In the genomic region with DNA sequence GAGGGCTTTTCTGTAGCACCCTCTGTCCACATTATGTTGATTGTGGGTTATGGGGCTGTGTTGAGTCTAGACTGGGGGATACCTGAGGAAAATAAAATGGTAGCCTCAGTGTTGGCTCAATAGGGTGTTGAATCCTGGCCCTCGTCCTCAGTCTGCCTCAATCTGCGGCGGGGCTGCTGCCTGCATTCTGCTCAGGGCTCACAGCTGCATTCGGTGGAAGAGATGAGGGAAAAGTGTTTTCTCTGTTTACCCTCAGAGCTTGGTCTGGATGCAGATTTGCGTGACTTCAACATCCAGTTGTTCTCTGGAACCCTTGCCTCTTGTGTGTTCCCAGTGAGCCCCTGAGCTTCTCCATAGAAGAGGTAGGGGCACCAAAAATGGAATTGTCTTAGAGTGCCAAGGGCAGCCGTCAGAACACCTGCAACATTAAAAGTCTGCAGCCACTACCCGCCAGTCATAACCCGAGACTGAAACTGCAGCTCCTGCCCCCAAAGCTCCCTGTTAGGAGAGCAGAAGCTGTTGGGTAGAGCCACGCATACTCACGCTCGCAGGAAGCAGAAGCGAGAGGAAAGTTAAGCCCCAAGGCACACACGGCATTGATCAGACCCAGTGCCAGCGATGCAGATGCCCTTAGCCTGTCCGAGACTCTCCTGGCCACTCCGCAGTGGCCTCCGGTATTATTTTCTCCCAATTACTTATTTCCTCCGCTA, we compare ENCODE assay signal across 1 cellular context.
TF ChIP-seq lines count a peak whose summit lies in the region.

No MANE protein-coding gene starts in this region.

TF ChIP-seq in H1, 55 proteins besides CTCF, POLR2A, EP300 and RAD21 (continued from another document):
- no peak for TF ChIP-seq PHF8 (conservative IDR thresholded peaks at IDR 0.05; ENCODE audit: low read depth, low read length)
- TF ChIP-seq NANOG (IDR thresholded peaks at IDR 0.05; ENCODE audit: insufficient read depth, low read depth, low read length, poor library complexity, severe bottlenecking) = no peak
- no peak for TF ChIP-seq ASH2L (IDR thresholded peaks at IDR 0.05; ENCODE audit: low read length)
- TF ChIP-seq JUND (IDR thresholded peaks at IDR 0.05; ENCODE audit: low read length) = no peak
- TF ChIP-seq SIN3A (conservative IDR thresholded peaks at IDR 0.05 in 1 of 2, IDR thresholded peaks at IDR 0.05 in 1 of 2; ENCODE audit: low read depth in 1 of 2, low read length in 2 of 2) = no peak
- TF ChIP-seq, protein P1, sequence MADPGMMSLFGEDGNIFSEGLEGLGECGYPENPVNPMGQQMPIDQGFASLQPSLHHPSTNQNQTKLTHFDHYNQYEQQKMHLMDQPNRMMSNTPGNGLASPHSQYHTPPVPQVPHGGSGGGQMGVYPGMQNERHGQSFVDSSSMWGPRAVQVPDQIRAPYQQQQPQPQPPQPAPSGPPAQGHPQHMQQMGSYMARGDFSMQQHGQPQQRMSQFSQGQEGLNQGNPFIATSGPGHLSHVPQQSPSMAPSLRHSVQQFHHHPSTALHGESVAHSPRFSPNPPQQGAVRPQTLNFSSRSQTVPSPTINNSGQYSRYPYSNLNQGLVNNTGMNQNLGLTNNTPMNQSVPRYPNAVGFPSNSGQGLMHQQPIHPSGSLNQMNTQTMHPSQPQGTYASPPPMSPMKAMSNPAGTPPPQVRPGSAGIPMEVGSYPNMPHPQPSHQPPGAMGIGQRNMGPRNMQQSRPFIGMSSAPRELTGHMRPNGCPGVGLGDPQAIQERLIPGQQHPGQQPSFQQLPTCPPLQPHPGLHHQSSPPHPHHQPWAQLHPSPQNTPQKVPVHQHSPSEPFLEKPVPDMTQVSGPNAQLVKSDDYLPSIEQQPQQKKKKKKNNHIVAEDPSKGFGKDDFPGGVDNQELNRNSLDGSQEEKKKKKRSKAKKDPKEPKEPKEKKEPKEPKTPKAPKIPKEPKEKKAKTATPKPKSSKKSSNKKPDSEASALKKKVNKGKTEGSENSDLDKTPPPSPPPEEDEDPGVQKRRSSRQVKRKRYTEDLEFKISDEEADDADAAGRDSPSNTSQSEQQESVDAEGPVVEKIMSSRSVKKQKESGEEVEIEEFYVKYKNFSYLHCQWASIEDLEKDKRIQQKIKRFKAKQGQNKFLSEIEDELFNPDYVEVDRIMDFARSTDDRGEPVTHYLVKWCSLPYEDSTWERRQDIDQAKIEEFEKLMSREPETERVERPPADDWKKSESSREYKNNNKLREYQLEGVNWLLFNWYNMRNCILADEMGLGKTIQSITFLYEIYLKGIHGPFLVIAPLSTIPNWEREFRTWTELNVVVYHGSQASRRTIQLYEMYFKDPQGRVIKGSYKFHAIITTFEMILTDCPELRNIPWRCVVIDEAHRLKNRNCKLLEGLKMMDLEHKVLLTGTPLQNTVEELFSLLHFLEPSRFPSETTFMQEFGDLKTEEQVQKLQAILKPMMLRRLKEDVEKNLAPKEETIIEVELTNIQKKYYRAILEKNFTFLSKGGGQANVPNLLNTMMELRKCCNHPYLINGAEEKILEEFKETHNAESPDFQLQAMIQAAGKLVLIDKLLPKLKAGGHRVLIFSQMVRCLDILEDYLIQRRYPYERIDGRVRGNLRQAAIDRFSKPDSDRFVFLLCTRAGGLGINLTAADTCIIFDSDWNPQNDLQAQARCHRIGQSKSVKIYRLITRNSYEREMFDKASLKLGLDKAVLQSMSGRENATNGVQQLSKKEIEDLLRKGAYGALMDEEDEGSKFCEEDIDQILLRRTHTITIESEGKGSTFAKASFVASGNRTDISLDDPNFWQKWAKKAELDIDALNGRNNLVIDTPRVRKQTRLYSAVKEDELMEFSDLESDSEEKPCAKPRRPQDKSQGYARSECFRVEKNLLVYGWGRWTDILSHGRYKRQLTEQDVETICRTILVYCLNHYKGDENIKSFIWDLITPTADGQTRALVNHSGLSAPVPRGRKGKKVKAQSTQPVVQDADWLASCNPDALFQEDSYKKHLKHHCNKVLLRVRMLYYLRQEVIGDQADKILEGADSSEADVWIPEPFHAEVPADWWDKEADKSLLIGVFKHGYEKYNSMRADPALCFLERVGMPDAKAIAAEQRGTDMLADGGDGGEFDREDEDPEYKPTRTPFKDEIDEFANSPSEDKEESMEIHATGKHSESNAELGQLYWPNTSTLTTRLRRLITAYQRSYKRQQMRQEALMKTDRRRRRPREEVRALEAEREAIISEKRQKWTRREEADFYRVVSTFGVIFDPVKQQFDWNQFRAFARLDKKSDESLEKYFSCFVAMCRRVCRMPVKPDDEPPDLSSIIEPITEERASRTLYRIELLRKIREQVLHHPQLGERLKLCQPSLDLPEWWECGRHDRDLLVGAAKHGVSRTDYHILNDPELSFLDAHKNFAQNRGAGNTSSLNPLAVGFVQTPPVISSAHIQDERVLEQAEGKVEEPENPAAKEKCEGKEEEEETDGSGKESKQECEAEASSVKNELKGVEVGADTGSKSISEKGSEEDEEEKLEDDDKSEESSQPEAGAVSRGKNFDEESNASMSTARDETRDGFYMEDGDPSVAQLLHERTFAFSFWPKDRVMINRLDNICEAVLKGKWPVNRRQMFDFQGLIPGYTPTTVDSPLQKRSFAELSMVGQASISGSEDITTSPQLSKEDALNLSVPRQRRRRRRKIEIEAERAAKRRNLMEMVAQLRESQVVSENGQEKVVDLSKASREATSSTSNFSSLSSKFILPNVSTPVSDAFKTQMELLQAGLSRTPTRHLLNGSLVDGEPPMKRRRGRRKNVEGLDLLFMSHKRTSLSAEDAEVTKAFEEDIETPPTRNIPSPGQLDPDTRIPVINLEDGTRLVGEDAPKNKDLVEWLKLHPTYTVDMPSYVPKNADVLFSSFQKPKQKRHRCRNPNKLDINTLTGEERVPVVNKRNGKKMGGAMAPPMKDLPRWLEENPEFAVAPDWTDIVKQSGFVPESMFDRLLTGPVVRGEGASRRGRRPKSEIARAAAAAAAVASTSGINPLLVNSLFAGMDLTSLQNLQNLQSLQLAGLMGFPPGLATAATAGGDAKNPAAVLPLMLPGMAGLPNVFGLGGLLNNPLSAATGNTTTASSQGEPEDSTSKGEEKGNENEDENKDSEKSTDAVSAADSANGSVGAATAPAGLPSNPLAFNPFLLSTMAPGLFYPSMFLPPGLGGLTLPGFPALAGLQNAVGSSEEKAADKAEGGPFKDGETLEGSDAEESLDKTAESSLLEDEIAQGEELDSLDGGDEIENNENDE (IDR thresholded peaks at IDR 0.05; ENCODE audit: insufficient replicate concordance, low read length) = no peak
- no peak for TF ChIP-seq TAF1 (IDR thresholded peaks at IDR 0.05; ENCODE audit: low read depth, low read length)
- TF ChIP-seq RXRA (IDR thresholded peaks at IDR 0.05; ENCODE audit: insufficient read depth, low read depth, low read length) = no peak
- no peak for TF ChIP-seq JUN (IDR thresholded peaks at IDR 0.05; ENCODE audit: low read depth, low read length)
- no peak for TF ChIP-seq CHD1 (IDR thresholded peaks at IDR 0.05; ENCODE audit: low read depth, low read length)
TF ChIP-seq in H1: peak in this region for 0.
